1 cellular context compared by ENCODE assay signal in genomic region chr1:244311784-244312532, GRCh38.
TF ChIP-seq lines count a peak whose summit lies in the region.

No MANE protein-coding gene starts in this region.

TF ChIP-seq in H1, 55 proteins besides CTCF, POLR2A, EP300 and RAD21 (continued from another document):
- TF ChIP-seq NRF1 (IDR thresholded peaks at IDR 0.05; ENCODE audit: low read depth, low read length): no peak
- TF ChIP-seq PHF8 (conservative IDR thresholded peaks at IDR 0.05; ENCODE audit: low read depth, low read length): no peak
- no peak for TF ChIP-seq BCL11A (IDR thresholded peaks at IDR 0.05; ENCODE audit: low read depth in 2 of 2, low read length in 2 of 2)
- no peak for TF ChIP-seq FOSL1 (IDR thresholded peaks at IDR 0.05; ENCODE audit: insufficient read depth, low read depth, low read length)
- no peak for TF ChIP-seq POLR2AphosphoS5 (IDR thresholded peaks at IDR 0.05; ENCODE audit: low read depth, low read length)
- no peak for TF ChIP-seq EGR1 (IDR thresholded peaks at IDR 0.05; ENCODE audit: borderline replicate concordance, low read depth, low read length)
- no peak for TF ChIP-seq KDM4A (IDR thresholded peaks at IDR 0.05; ENCODE audit: low read depth, low read length, severe bottlenecking)
- TF ChIP-seq CREB1 (IDR thresholded peaks at IDR 0.05): no peak
